9 cellular contexts compared by ENCODE assay signal in genomic region chr1:216005916-216006315, GRCh38.
A peak's percentile ranks its signal among the peaks of the same experiment; 100 is the strongest.
DNase-seq lines count a peak whose midpoint lies in the region; ATAC-seq lines count a peak whose summit lies in the region.
"Had no signal": no experiment of that assay in that cellular context is flagged by ENCODE, and none has a peak within 500 bp of the region (broad histone marks: within the 10 kb centered on the region; RNA-seq: fewer than 3 reads in every experiment).

No MANE protein-coding gene starts in this region.

- DNase-seq in ACHN (peak; percentile 64), OCI-M1 (lab: John Stamatoyannopoulos, UW) (peak; percentile 34), globus pallidus (ENCODE audit: low spot score) (no peak), NCI-H774 (lab: John Stamatoyannopoulos, UW) (no peak)
- no peak for DNase-seq in stimulated activated CD4-positive, alpha-beta T cell treated with anti-CD3 and anti-CD28 coated beads, Interleukin-2, amount 100 ng/mL, for 48 hours
- DNase-seq: endodermal cell had no signal

- in situ Hi-C loops in ACHN (cut with HindIII; ENCODE audit: low pct_ligation_motif_present, low pct_unique_long_range_greater_than_20kb, low sequenced_read_pairs) = no loop called here

- ATAC-seq in GM19397 (IDR thresholded peaks at IDR 0.05; ENCODE audit: unreplicated experiment) (peak; percentile 88), HG03039 (IDR thresholded peaks at IDR 0.05; ENCODE audit: unreplicated experiment) (peak; percentile 100), HG03280 (IDR thresholded peaks at IDR 0.05; ENCODE audit: unreplicated experiment) (no peak)

Comparison
In these comparisons a context has a peak if more than half of its experiments do, and no peak if none do; other contexts are left out.
1. DNase-seq: peak in ACHN (single experiment) and OCI-M1 (single experiment); none in globus pallidus (single experiment), NCI-H774 (single experiment) and stimulated activated CD4-positive, alpha-beta T cell treated with anti-CD3 and anti-CD28 coated beads, Interleukin-2, amount 100 ng/mL, for 48 hours (0 of 2).